In the genomic region with DNA sequence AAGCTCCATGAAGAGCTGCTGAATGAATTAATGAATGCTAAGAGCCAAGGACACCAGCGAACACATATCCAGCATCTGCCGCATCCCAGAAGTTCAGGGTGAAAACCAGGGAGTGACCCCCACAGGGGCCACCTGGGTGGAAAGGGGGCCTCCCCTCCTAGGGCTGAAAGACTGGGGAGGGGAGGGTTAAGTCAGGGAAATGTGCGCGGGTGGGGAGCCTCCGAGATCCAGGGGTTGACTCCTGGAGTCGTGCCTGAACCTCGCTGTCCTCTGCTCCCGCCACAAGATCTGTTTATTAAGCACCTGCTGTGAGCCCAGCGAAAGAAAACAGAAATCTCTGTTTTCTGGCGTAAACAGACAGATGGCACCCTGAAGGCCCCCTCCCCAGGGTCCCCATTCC, we compare ENCODE assay signal across 9 cellular contexts. TPM values are rescaled to one million over a fixed set of nuclear protein-coding genes. Genes with fewer than 3 reads are reported as not detected.
A peak's percentile ranks its signal among the peaks of the same experiment; 100 is the strongest.
DNase-seq lines count a peak whose midpoint lies in the region; ATAC-seq and TF ChIP-seq lines count a peak whose summit lies in the region.
"Not testable (repeated sequence)": the region's sequence is repeated elsewhere in the genome, so short reads cannot be mapped to it uniquely, and the experiment has no call there.
"Had no signal": no experiment of that assay in that cellular context is flagged by ENCODE, and none has a peak within 500 bp of the region (broad histone marks: within the 10 kb centered on the region; RNA-seq: fewer than 3 reads in every experiment).

No MANE protein-coding gene starts in this region.

- not testable (repeated sequence) for H2AK5ac ChIP-seq in mesendoderm (ENCODE audit: low read length)

- peaks cover 23% of the 10 kb centered on the region for H3K4me1 ChIP-seq in DND-41 (ENCODE audit: insufficient read depth, low read length)
- not testable (repeated sequence) for H3K4me1 ChIP-seq in breast epithelium; fibroblast of lung (ENCODE audit: control insufficient read depth, extremely low read depth, insufficient read depth, low read length); mesendoderm (ENCODE audit: control insufficient read depth, low read depth, low read length); upper lobe of right lung

- not testable (repeated sequence) for H2BK5ac ChIP-seq in mesendoderm (ENCODE audit: low read length)

- H3K79me2 ChIP-seq in DND-41 (ENCODE audit: insufficient read depth, low read length); fibroblast of lung (ENCODE audit: control insufficient read depth, insufficient read depth, low read length); mesendoderm (ENCODE audit: control insufficient read depth, insufficient read depth, low read length): not testable (repeated sequence)

- not testable (repeated sequence) for H4K20me1 ChIP-seq in DND-41 (ENCODE audit: insufficient read depth, low read length); fibroblast of lung (ENCODE audit: control insufficient read depth, extremely low read depth, insufficient read depth, low read length)

- H3K9me3 ChIP-seq in DND-41 (ENCODE audit: insufficient read depth, low read length, severe bottlenecking); breast epithelium; fibroblast of lung (ENCODE audit: control insufficient read depth, insufficient read depth, low read depth, low read length); upper lobe of right lung: not testable (repeated sequence)

- H3K4me3 ChIP-seq in DND-41 (ENCODE audit: low read depth in 1 of 2, low read length in 2 of 2) (peak overlapping the region in 1 of 2 experiments; percentile 56; a peak in 2 of 4 replicates), breast epithelium (peak overlapping the region; percentile 71 to 88 (median 79)), fibroblast of lung (replicated peaks in 1 of 4; ENCODE audit: control extremely low read depth in 1 of 4, insufficient read depth in 1 of 4, low read depth in 3 of 4, low read length in 4 of 4) (peak overlapping the region; percentile 32 to 76 (median 54)), upper lobe of right lung (peak overlapping the region; percentile 85)
- not testable (repeated sequence) for H3K4me3 ChIP-seq in mesendoderm (ENCODE audit: low read length)

- not testable (repeated sequence) for H3K27me3 Mint-ChIP-seq in activated CD4-positive, alpha-beta memory T cell treated with anti-CD3 and anti-CD28 coated beads, Interleukin-2, amount 10 ng/mL, durations not matched to agents 7 days and 5 days

- not testable (repeated sequence) for H4K8ac ChIP-seq in mesendoderm (ENCODE audit: low read depth, low read length)

- H4K5ac ChIP-seq in mesendoderm (ENCODE audit: low read length): not testable (repeated sequence)

- H3K27ac Mint-ChIP-seq in activated CD4-positive, alpha-beta memory T cell treated with anti-CD3 and anti-CD28 coated beads, Interleukin-2, amount 10 ng/mL, durations not matched to agents 7 days and 5 days: peak overlapping the region; percentile 23

- CTCF ChIA-PET in activated CD4-positive, alpha-beta memory T cell treated with anti-CD3 and anti-CD28 coated beads, Interleukin-2, amount 10 ng/mL, durations not matched to agents 7 days and 5 days (lab: Charles Lee): interaction anchor here (1.9 kb wide), 1 partner anchor 58 kb away, joined by 5 read pairs; a partner anchor contains a TSS

- not testable (repeated sequence) for ATAC-seq in DND-41 (ENCODE audit: insufficient read depth, low read depth); upper lobe of right lung

- not testable (repeated sequence) for H3K36me3 Mint-ChIP-seq in activated CD4-positive, alpha-beta memory T cell treated with anti-CD3 and anti-CD28 coated beads, Interleukin-2, amount 10 ng/mL, durations not matched to agents 7 days and 5 days (ENCODE audit: low read depth)

- not testable (repeated sequence) for H3K79me1 ChIP-seq in mesendoderm (ENCODE audit: low read length)

- peak overlapping the region; percentile 51; the same call in 1 of the 2 replicates for H3K27ac ChIP-seq in DND-41 (ENCODE audit: low read length)
- H3K27ac ChIP-seq in breast epithelium: peak overlapping the region; percentile 75 to 77
- H3K27ac ChIP-seq in fibroblast of lung (ENCODE audit: insufficient read depth, low read length); mesendoderm (ENCODE audit: low read depth, low read length): not testable (repeated sequence)
- H3K27ac ChIP-seq in upper lobe of right lung: peak overlapping the region; percentile 68

- not testable (repeated sequence) for H2BK15ac ChIP-seq in mesendoderm (replicated peaks; ENCODE audit: low read depth)

- intact Hi-C loops in breast epithelium (cut with DNase I; ENCODE audit: low total_unique reads); upper lobe of right lung (cut with DNase I): not testable (repeated sequence)

- H3K4ac ChIP-seq in mesendoderm (ENCODE audit: low read depth, low read length): not testable (repeated sequence)

- H3K4me1 Mint-ChIP-seq in activated CD4-positive, alpha-beta memory T cell treated with anti-CD3 and anti-CD28 coated beads, Interleukin-2, amount 10 ng/mL, durations not matched to agents 7 days and 5 days: peaks cover 16% of the 10 kb centered on the region

- not testable (repeated sequence) for TF ChIP-seq POLR2A in breast epithelium (IDR thresholded peaks at IDR 0.05)

- H3K9ac ChIP-seq in DND-41 (ENCODE audit: low read depth, low read length) (peak overlapping the region; percentile 60), mesendoderm (ENCODE audit: low read length) (peak overlapping the region; percentile 79)
- not testable (repeated sequence) for H3K9ac ChIP-seq in fibroblast of lung (ENCODE audit: insufficient read depth, low read length)

- POLR2A ChIA-PET in activated CD4-positive, alpha-beta memory T cell treated with anti-CD3 and anti-CD28 coated beads, Interleukin-2, amount 10 ng/mL, durations not matched to agents 7 days and 5 days (lab: Charles Lee): interaction anchor here (1.3 to 1.5 kb wide), 2 partner anchors 16 to 130 kb away, joined by 3 to 6 read pairs; a partner anchor contains a TSS

- H3K18ac ChIP-seq in mesendoderm (ENCODE audit: low read length): not testable (repeated sequence)

- not testable (repeated sequence) for H3K27me3 ChIP-seq in DND-41 (ENCODE audit: insufficient read depth, low read length, poor library complexity); breast epithelium; fibroblast of lung (ENCODE audit: control insufficient read depth, insufficient read depth, low read length); mesendoderm (ENCODE audit: insufficient read depth, low read length, poor library complexity); upper lobe of right lung

- H3K36me3 ChIP-seq in DND-41 (ENCODE audit: insufficient read depth, low read length); breast epithelium; fibroblast of lung (ENCODE audit: control insufficient read depth, insufficient read depth, low read length); mesendoderm (ENCODE audit: control insufficient read depth, insufficient read depth, low read length); upper lobe of right lung: not testable (repeated sequence)

- H3K56ac ChIP-seq in mesendoderm (ENCODE audit: low read length): peak overlapping the region; percentile 86

- not testable (repeated sequence) for TF ChIP-seq CTCF in DND-41 (IDR thresholded peaks at IDR 0.05; ENCODE audit: borderline replicate concordance, extremely low read depth, low read length, poor library complexity, severe bottlenecking); breast epithelium (IDR thresholded peaks at IDR 0.05); fibroblast of lung (conservative IDR thresholded peaks at IDR 0.05 in 1 of 2, IDR thresholded peaks at IDR 0.05 in 1 of 2; ENCODE audit: low read depth in 1 of 2, low read length in 2 of 2); upper lobe of right lung (IDR thresholded peaks at IDR 0.05)

- not testable (repeated sequence) for H2AFZ ChIP-seq in DND-41 (ENCODE audit: low read depth, low read length); fibroblast of lung (ENCODE audit: low read length)

- peak overlapping the region; percentile 75 for H3K4me3 Mint-ChIP-seq in activated CD4-positive, alpha-beta memory T cell treated with anti-CD3 and anti-CD28 coated beads, Interleukin-2, amount 10 ng/mL, durations not matched to agents 7 days and 5 days

- DNase-seq in DND-41; activated CD4-positive, alpha-beta memory T cell treated with anti-CD3 and anti-CD28 coated beads, Interleukin-2, amount 10 ng/mL, durations not matched to agents 7 days and 5 days; breast epithelium (ENCODE audit: low spot score in 2 of 2); fibroblast of lung (ENCODE audit: low read depth in 2 of 2); mesendoderm; upper lobe of right lung: not testable (repeated sequence)
- peak; percentile 29 for DNase-seq in NCI-H69 (lab: John Stamatoyannopoulos, UW)
- DNase-seq in retina: peak; percentile 18

- no CpG with 5 or more reads among the region's 10 CpGs for WGBS in mesendoderm (ENCODE audit: extremely low coverage, insufficient coverage, low lambda C conversion rate)

- not testable (repeated sequence) for H3K9me3 Mint-ChIP-seq in activated CD4-positive, alpha-beta memory T cell treated with anti-CD3 and anti-CD28 coated beads, Interleukin-2, amount 10 ng/mL, durations not matched to agents 7 days and 5 days

- H3K4me2 ChIP-seq in DND-41 (ENCODE audit: insufficient read depth, low read length) (peak overlapping the region; percentile 86), fibroblast of lung (ENCODE audit: extremely low read depth, insufficient read depth, low read length) (peak overlapping the region; percentile 21)
- H3K4me2 ChIP-seq in mesendoderm (ENCODE audit: low read length): not testable (repeated sequence)

- not testable (repeated sequence) for H3K23ac ChIP-seq in mesendoderm (ENCODE audit: low read length)

- H2BK120ac ChIP-seq in mesendoderm (ENCODE audit: low read depth, low read length): not testable (repeated sequence)

RNA-seq across cellular contexts. Expression of a gene that starts 16.0 kb away (rescaled TPM):
- 1,000 to 10,000 TPM; 1,570 to 1,691 TPM for total RNA-seq in activated CD4-positive, alpha-beta memory T cell treated with anti-CD3 and anti-CD28 coated beads, Interleukin-2, amount 10 ng/mL, durations not matched to agents 7 days and 5 days
- total RNA-seq in breast epithelium (under 1 TPM; under 0.01 TPM), fibroblast of lung (under 0.01 and 3,997 TPM in 2 replicates), upper lobe of right lung (6,622 TPM)
- polyA plus RNA-seq in fibroblast of lung: not detected in 2 replicates
- polyA plus RNA-seq in fibroblast of lung (2012): 44.1 and 65.6 TPM in 2 replicates
- under 0.01 TPM in 2 replicates for polyA minus RNA-seq in fibroblast of lung (ENCODE audit: low replicate concordance)
- not detected for polyA plus RNA-seq in mesendoderm (2013, experiment 1 of 2)
- polyA plus RNA-seq in mesendoderm (2013, experiment 2 of 2): not detected
- polyA plus RNA-seq: lung had no signal

RNA-seq across cellular contexts. Expression of a gene that starts 57.5 kb away (rescaled TPM):
- 100 to 1,000 TPM; 123 to 132 TPM for total RNA-seq in activated CD4-positive, alpha-beta memory T cell treated with anti-CD3 and anti-CD28 coated beads, Interleukin-2, amount 10 ng/mL, durations not matched to agents 7 days and 5 days
- 10 to 100 TPM; 61.2 to 64.0 (median 62.9) TPM for total RNA-seq in breast epithelium
- total RNA-seq in fibroblast of lung: 74.0 and 83.9 TPM in 2 replicates
- polyA plus RNA-seq in fibroblast of lung: 91.6 and 97.0 TPM in 2 replicates
- 74.4 and 76.1 TPM in 2 replicates for polyA plus RNA-seq in fibroblast of lung (2012)
- polyA minus RNA-seq in fibroblast of lung (ENCODE audit: low replicate concordance): 49.0 and 60.7 TPM in 2 replicates
- 32.6 TPM for polyA plus RNA-seq in mesendoderm (2013, experiment 1 of 2)
- polyA plus RNA-seq in mesendoderm (2013, experiment 2 of 2): 29.9 TPM
- total RNA-seq in upper lobe of right lung: 78.1 TPM
